In genomic region chr1:98723574-98723973, GRCh38 we compare ENCODE assay signal across 29 cellular contexts.
"Had no signal": no experiment of that assay in that cellular context is flagged by ENCODE, and none has a peak within 500 bp of the region (broad histone marks: within the 10 kb centered on the region; RNA-seq: fewer than 3 reads in every experiment).

No MANE protein-coding gene starts in this region.

- H3K27ac ChIP-seq: hepatocyte, left lung, lower lobe of right lung, neural progenitor cell, neutrophil, parathyroid adenoma, psoas muscle, right atrium auricular region, right lobe of liver, testis, thyroid gland, transverse colon, upper lobe of left lung, vagina had no signal

- H3K27me3 ChIP-seq: hepatocyte, left lung, neural progenitor cell, neutrophil, right atrium auricular region, right lobe of liver, testis, thyroid gland, transverse colon, upper lobe of left lung, vagina had no signal

- H3K36me3 ChIP-seq: left lung, lower lobe of right lung, neural progenitor cell, neutrophil, right atrium auricular region, right lobe of liver, thyroid gland, upper lobe of left lung, vagina had no signal

- H3K9ac ChIP-seq: neural progenitor cell, parathyroid adenoma had no signal

- H3K9me3 ChIP-seq: left lung, lower lobe of right lung, neutrophil, psoas muscle, right atrium auricular region, right lobe of liver, testis, thyroid gland, transverse colon, upper lobe of left lung, vagina had no signal

- H3K79me2 ChIP-seq: hepatocyte, parathyroid adenoma had no signal

- H3K4me2 ChIP-seq: hepatocyte, neural progenitor cell, smooth muscle cell had no signal

- H3K4me3 ChIP-seq: hepatocyte, left lung, lower lobe of right lung, neural progenitor cell, psoas muscle, right atrium auricular region, right lobe of liver, smooth muscle cell, testis, thyroid gland, transverse colon, upper lobe of left lung, vagina had no signal

- ATAC-seq: left cardiac atrium; left lung; lower lobe of right lung; naive thymus-derived CD8-positive, alpha-beta T cell; psoas muscle; right lobe of liver; stimulated activated memory B cell treated with anti-CD40 and anti-IgM and Interleukin-4, amounts not matched to agents 10 μg/mL and 1 μg/mL and 100 μg/mL, for 72 hours; stimulated activated naive CD8-positive, alpha-beta T cell treated with anti-CD3 and anti-CD28 coated beads, Interleukin-15, amount 100 ng/mL, for 72 hours had no signal

- H2AFZ ChIP-seq: hepatocyte, neural progenitor cell, parathyroid adenoma had no signal

- H3K4me1 ChIP-seq: left lung, lower lobe of right lung, neural progenitor cell, parathyroid adenoma, psoas muscle, right atrium auricular region, right lobe of liver, testis, thyroid gland, transverse colon, upper lobe of left lung, vagina had no signal

- DNase-seq: islet precursor cell; left cardiac atrium; left lung; lower lobe of right lung; mammary epithelial cell; mesenchymal stem cell; naive thymus-derived CD8-positive, alpha-beta T cell; occipital lobe; psoas muscle; right lobe of liver; stimulated activated CD4-positive, alpha-beta T cell treated with anti-CD3 and anti-CD28 coated beads, Interleukin-1b, Interleukin-23, amount 100 ng/mL, for 48 hours; stimulated activated CD4-positive, alpha-beta T cell treated with anti-CD3 and anti-CD28 coated beads, Interleukin-2, amount 100 ng/mL, for 48 hours; stimulated activated CD4-positive, alpha-beta T cell treated with anti-CD3 and anti-CD28 coated beads, Interleukin-4, amount 100 ng/mL, for 4 hours; stimulated activated CD8-positive, alpha-beta memory T cell treated with anti-CD3 and anti-CD28 coated beads, Interleukin-4, amount 100 ng/mL, for 48 hours; stimulated activated naive CD4-positive, alpha-beta T cell treated with Interleukin-2 at 50 U/mL for 16 hours; stimulated activated naive CD8-positive, alpha-beta T cell treated with anti-CD3 and anti-CD28 coated beads, Interleukin-15, amount 100 ng/mL, for 72 hours; substantia nigra; testis; thyroid gland; transverse colon; upper lobe of left lung had no signal
